Comparison of ENCODE assay signal across 11 cellular contexts in genomic region chr11:34427171-34427805, GRCh38. TPM values are rescaled to one million over a fixed set of nuclear protein-coding genes. Genes with fewer than 3 reads are reported as not detected.
DNase-seq lines count a peak whose midpoint lies in the region; ATAC-seq, FAIRE-seq and TF ChIP-seq lines count a peak whose summit lies in the region.
"Had no signal": no experiment of that assay in that cellular context is flagged by ENCODE, and none has a peak within 500 bp of the region (broad histone marks: within the 10 kb centered on the region; RNA-seq: fewer than 3 reads in every experiment).

No MANE protein-coding gene starts in this region.

- intact Hi-C loops in Right ventricle myocardium inferior (cut with DNase I) (no loop called here), left cardiac atrium (cut with DNase I) (no loop called here)

- H3K9me3 ChIP-seq in right atrium auricular region = no peaks in the 10 kb centered on the region
- H3K9me3 ChIP-seq: ovary had no signal

- no peaks in the 10 kb centered on the region for H3K4me1 ChIP-seq in right atrium auricular region

- DNase-seq in Right ventricle myocardium inferior (ENCODE audit: missing footprints) = no peak
- DNase-seq in right atrium auricular region (ENCODE audit: low spot score) = no peak
- peak; percentile 84 for DNase-seq in SKM-1 (lab: John Stamatoyannopoulos, UW; ENCODE audit: unreplicated experiment)
- no peak for DNase-seq in left cardiac atrium
- DNase-seq in urothelium cell line (ENCODE audit: low spot score) = peak; percentile 70
- DNase-seq: ovary had no signal

- H3K27me3 ChIP-seq in right atrium auricular region = no peaks in the 10 kb centered on the region
- H3K27me3 ChIP-seq: ovary had no signal

- H3K27ac ChIP-seq in right atrium auricular region = no peak overlapping the region
- H3K27ac ChIP-seq: ovary had no signal

- H3K36me3 ChIP-seq in right atrium auricular region = no peaks in the 10 kb centered on the region
- H3K36me3 ChIP-seq: ovary had no signal

- TF ChIP-seq CTCF in right atrium auricular region (IDR thresholded peaks at IDR 0.05) = no peak

- no peak overlapping the region for H3K4me3 ChIP-seq in right atrium auricular region
- H3K4me3 ChIP-seq: ovary had no signal

- ATAC-seq in Right ventricle myocardium inferior (peak; percentile 48), left cardiac atrium (peak; percentile 44 to 73), GM21447 (IDR thresholded peaks at IDR 0.05; ENCODE audit: unreplicated experiment) (no peak), GM21367 (IDR thresholded peaks at IDR 0.05; ENCODE audit: unreplicated experiment) (no peak), HG03432 (IDR thresholded peaks at IDR 0.05; ENCODE audit: unreplicated experiment) (no peak)
- ATAC-seq: stimulated activated effector memory CD8-positive, alpha-beta T cell treated with anti-CD3 and anti-CD28 coated beads, Interleukin-12 subunit alpha, Interleukin-12 subunit beta, amount 100 ng/mL, for 72 hours had no signal

- FAIRE-seq in urothelium cell line (lab: Jason Lieb, UNC) = no peak
- FAIRE-seq: A204.1 had no signal

RNA-seq across cellular contexts. Expression of gene CAT, which starts 11.4 kb away (rescaled TPM):
- 152 TPM for total RNA-seq in Right ventricle myocardium inferior
- 100 to 1,000 TPM in 1 of 2 donors, 10 to 100 TPM in 1; 83.8 to 108 TPM for total RNA-seq in right atrium auricular region
- 100 to 1,000 TPM in 1 of 2 donors, 10 to 100 TPM in 1; 98.1 to 117 TPM for total RNA-seq in left cardiac atrium

Comparison
In these comparisons a context has a peak if more than half of its experiments do, and no peak if none do; other contexts are left out.
1. ATAC-seq: peak in Right ventricle myocardium inferior (single experiment) and left cardiac atrium (2 of 2); none in GM21447 (single experiment), GM21367 (single experiment) and HG03432 (single experiment).
2. DNase-seq: peak in SKM-1 (single experiment) and urothelium cell line (single experiment); none in Right ventricle myocardium inferior (single experiment), right atrium auricular region (single experiment) and left cardiac atrium (single experiment).